Comparison of ENCODE assay signal across 10 cellular contexts in the genomic region with DNA sequence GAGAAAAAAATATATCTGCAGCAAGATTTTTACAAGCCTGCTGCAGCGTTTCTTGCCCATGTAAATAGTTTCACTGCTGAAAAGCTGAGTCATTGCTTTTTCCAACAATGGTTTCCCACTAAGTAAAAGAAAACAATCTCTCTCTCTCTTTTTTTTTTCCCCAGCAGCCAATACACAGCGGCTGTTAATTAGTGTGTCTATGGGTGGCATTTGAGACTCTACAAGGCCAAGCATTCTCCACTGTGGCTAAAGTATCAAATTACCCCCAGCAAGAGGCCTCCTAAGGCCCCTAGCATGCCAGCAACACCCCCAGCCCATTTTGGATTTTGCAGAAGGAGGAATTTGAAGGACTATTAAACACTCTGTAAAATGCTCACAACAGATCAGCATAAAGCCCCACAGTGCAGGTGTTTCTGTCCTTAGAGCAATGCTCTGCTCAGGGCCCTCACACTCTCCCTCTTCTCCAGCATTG.
A peak's percentile ranks its signal among the peaks of the same experiment; 100 is the strongest.
DNase-seq lines count a peak whose midpoint lies in the region; ATAC-seq, FAIRE-seq and TF ChIP-seq lines count a peak whose summit lies in the region.
"Had no signal": no experiment of that assay in that cellular context is flagged by ENCODE, and none has a peak within 500 bp of the region (broad histone marks: within the 10 kb centered on the region; RNA-seq: fewer than 3 reads in every experiment).

No MANE protein-coding gene starts in this region.

- POLR2A ChIA-PET in T-cell (lab: Charles Lee), result no interaction called here

- DNase-seq in AG09319 (ENCODE audit: extremely low read depth, low read depth), result peak; percentile 32
- DNase-seq in M059J (ENCODE audit: low read depth), result peak; percentile 71
- no peak for DNase-seq in T-cell
- DNase-seq in left ventricle myocardium superior, result no peak

- no peak overlapping the region for H3K27ac Mint-ChIP-seq in T-cell
- H3K27ac Mint-ChIP-seq: stimulated activated naive CD8-positive, alpha-beta T cell treated with anti-CD3 and anti-CD28 coated beads, Interleukin-15, Interleukin-2, amounts not matched to agents 100 ng/mL and 50 ng/mL, for 24 hours had no signal

- CTCF ChIA-PET in T-cell (lab: Charles Lee), result no interaction called here

- H3K27me3 Mint-ChIP-seq in T-cell, result no peaks in the 10 kb centered on the region
- H3K27me3 Mint-ChIP-seq: stimulated activated naive CD8-positive, alpha-beta T cell treated with anti-CD3 and anti-CD28 coated beads, Interleukin-15, Interleukin-2, amounts not matched to agents 100 ng/mL and 50 ng/mL, for 24 hours had no signal

- H3K36me3 Mint-ChIP-seq in T-cell, result no peaks in the 10 kb centered on the region

- FAIRE-seq in islet of Langerhans (lab: Jason Lieb, UNC), result peak; percentile 38

- ATAC-seq in HG02610 (IDR thresholded peaks at IDR 0.05; ENCODE audit: unreplicated experiment) (no peak), T-cell (replicated peaks in 1 of 4) (no peak), left ventricle myocardium superior (no peak), HG02571 (IDR thresholded peaks at IDR 0.05; ENCODE audit: unreplicated experiment) (no peak)

- intact Hi-C loops in left ventricle myocardium superior (cut with micrococcal nuclease), result no loop called here

- no peak overlapping the region for H3K4me3 Mint-ChIP-seq in T-cell
- H3K4me3 Mint-ChIP-seq: stimulated activated naive CD8-positive, alpha-beta T cell treated with anti-CD3 and anti-CD28 coated beads, Interleukin-15, Interleukin-2, amounts not matched to agents 100 ng/mL and 50 ng/mL, for 24 hours had no signal

- peak overlapping the region; percentile 50; the same call in 1 of the 2 replicates for H3K27ac ChIP-seq in VCaP
- H3K27ac ChIP-seq: PC-9 had no signal

- TF ChIP-seq CTCF in AG09319 (IDR thresholded peaks at IDR 0.05; ENCODE audit: low read depth, low read length), result no peak
- TF ChIP-seq CTCF in VCaP (conservative IDR thresholded peaks at IDR 0.05), result no peak

- H3K9me3 Mint-ChIP-seq in T-cell, result peaks cover 5 to 10% (median 7%) of the 10 kb centered on the region in 3 donors

- H3K4me1 Mint-ChIP-seq in T-cell, result no peaks in the 10 kb centered on the region

Comparison
In these comparisons a context has a peak if more than half of its experiments do, and no peak if none do; other contexts are left out.
1. DNase-seq: peak in AG09319 (single experiment) and M059J (single experiment); none in T-cell (0 of 34) and left ventricle myocardium superior (single experiment).